ENCODE assay signal across 25 cellular contexts in the genomic region with DNA sequence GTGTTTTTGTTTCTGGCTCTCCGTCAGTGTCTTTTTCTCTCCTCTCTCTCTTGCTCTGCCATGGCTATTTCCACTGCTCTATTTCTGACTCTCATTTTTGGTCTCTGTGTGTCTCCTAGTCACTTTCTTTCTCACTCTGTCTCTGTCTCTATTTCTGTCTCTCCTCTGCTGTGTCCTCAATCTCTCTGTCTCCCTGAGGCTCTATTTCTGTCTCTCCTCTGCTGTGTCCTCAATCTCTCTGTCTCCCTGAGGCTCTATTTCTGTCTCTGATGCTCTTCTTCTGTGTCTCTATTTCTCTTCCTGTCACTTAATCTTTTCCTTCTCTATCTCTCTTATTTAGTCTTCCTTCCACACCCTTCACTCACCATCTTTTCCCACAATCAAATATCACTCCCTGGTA. TPM values are rescaled to one million over a fixed set of nuclear protein-coding genes. Genes with fewer than 3 reads are reported as not detected.
"Had no signal": no experiment of that assay in that cellular context is flagged by ENCODE, and none has a peak within 500 bp of the region (broad histone marks: within the 10 kb centered on the region; RNA-seq: fewer than 3 reads in every experiment).

No MANE protein-coding gene starts in this region.

- H3K4me3 ChIP-seq: MG63 had no signal

- FAIRE-seq: HTR-8/SVneo had no signal

- DNase-seq: Karpas-422, KG1, MG63, NCI-H1092, NCI-H1105 treated with DMSO at 0.1 percent for 48 hours, NCI-H1417 treated with DMSO at 0.1 percent for 48 hours, NCI-H146, NCI-H1694 treated with DMSO at 0.1 percent for 48 hours, NCI-H1930, NCI-H2081, NCI-H2107, NCI-H2227 treated with DMSO at 0.1 percent for 48 hours, NCI-H446, NCI-H510A, NCI-H524 treated with DMSO at 0.1 percent for 48 hours, NCI-H69, NCI-H774, PC-3, SHP77, SK-N-SH, SW 1271 had no signal

- H3K36me3 ChIP-seq: MG63 had no signal

- H3K27ac ChIP-seq: HL-60, RWPE1 had no signal

- H3K27me3 ChIP-seq: MG63 had no signal

- H3K4me2 ChIP-seq: SK-N-SH had no signal

- ATAC-seq: Panc1, PC-3 had no signal

- H3K9ac ChIP-seq: SK-N-SH had no signal

- H3K9me3 ChIP-seq: MG63, SK-N-SH had no signal

RNA-seq across cellular contexts. Expression of a gene that starts 56.2 kb away (rescaled TPM):
- total RNA-seq: PC-3 had no signal
- polyA plus RNA-seq: SK-N-SH had no signal
